Comparison of ENCODE assay signal across 34 cellular contexts in the genomic region with DNA sequence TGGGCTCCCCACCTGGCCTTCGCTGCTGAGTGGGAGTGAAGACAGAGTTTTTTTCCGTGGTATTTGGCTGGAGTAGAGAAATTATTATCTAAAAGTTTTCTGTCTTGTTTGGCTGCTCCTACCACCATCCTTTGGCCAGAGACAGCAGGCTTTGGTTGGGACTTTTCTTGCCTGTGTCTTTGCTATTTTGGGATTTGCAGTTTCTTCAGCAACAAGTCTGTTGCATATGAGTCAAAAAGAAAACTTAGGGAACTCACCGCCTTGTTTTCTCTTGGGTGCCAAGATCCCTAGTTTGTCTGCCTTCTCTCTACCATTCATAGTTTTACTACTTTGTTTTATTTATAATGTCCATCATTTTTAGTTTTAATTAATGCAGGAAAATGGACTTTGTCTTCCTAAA.
"Had no signal": no experiment of that assay in that cellular context is flagged by ENCODE, and none has a peak within 500 bp of the region (broad histone marks: within the 10 kb centered on the region; RNA-seq: fewer than 3 reads in every experiment).

No MANE protein-coding gene starts in this region.

- H3K36me3 ChIP-seq: adrenal gland, esophagus muscularis mucosa had no signal

- H3K4me1 Mint-ChIP-seq: activated CD4-positive, alpha-beta memory T cell treated with anti-CD3 and anti-CD28 coated beads, Interleukin-2, amount 10 ng/mL, durations not matched to agents 7 days and 5 days; activated CD4-positive, alpha-beta T cell treated with anti-CD3 and anti-CD28 coated beads, Interleukin-2, amount 10 ng/mL, durations not matched to agents 7 days and 5 days; activated naive CD4-positive, alpha-beta T cell treated with anti-CD3 and anti-CD28 coated beads, Interleukin-2, amount 50 U/mL, for 24 hours; activated naive CD8-positive, alpha-beta T cell treated with anti-CD3 and anti-CD28 coated beads for 36 hours; activated naive CD8-positive, alpha-beta T cell treated with anti-CD3 and anti-CD28 coated beads, Interleukin-2, amount 50 U/mL, for 24 hours; WTC11 had no signal

- H3K4me1 ChIP-seq: adrenal gland, body of pancreas, esophagus muscularis mucosa had no signal

- H3K4me3 Mint-ChIP-seq: activated CD4-positive, alpha-beta memory T cell treated with anti-CD3 and anti-CD28 coated beads, Interleukin-2, amount 10 ng/mL, durations not matched to agents 7 days and 5 days; activated CD4-positive, alpha-beta T cell treated with anti-CD3 and anti-CD28 coated beads, Interleukin-2, amount 10 ng/mL, durations not matched to agents 7 days and 5 days; activated naive CD4-positive, alpha-beta T cell treated with anti-CD3 and anti-CD28 coated beads for 36 hours; activated naive CD4-positive, alpha-beta T cell treated with anti-CD3 and anti-CD28 coated beads, Interleukin-2, amount 50 U/mL, for 24 hours; activated naive CD8-positive, alpha-beta T cell treated with anti-CD3 and anti-CD28 coated beads for 36 hours; activated naive CD8-positive, alpha-beta T cell treated with anti-CD3 and anti-CD28 coated beads, Interleukin-2, amount 50 U/mL, for 24 hours; activated T-helper 1 cell treated with anti-CD3 and anti-CD28 coated beads, Interleukin-12 subunit alpha, Interleukin-12 subunit beta, Interleukin-2, Interleukin-4 antibody, amounts not matched to agents 30 ng/mL and 10 ng/mL and 1 ng/mL, durations not matched to agents 14 hours and 24 hours and 36 hours; effector memory CD8-positive, alpha-beta T cell; T-helper 1 cell treated with Interleukin-12 subunit alpha and Interleukin-12 subunit beta and Interleukin-4 antibody, amounts not matched to agents 30 μg/mL and 1 μg/mL, for 36 hours; WTC11 had no signal

- FAIRE-seq: colon, frontal cortex, TTC549 had no signal

- H3K36me3 Mint-ChIP-seq: activated naive CD4-positive, alpha-beta T cell treated with anti-CD3 and anti-CD28 coated beads, Interleukin-2, amount 50 U/mL, for 24 hours; activated naive CD8-positive, alpha-beta T cell treated with anti-CD3 and anti-CD28 coated beads for 36 hours had no signal

- H3K9me3 ChIP-seq: adrenal gland, body of pancreas, esophagus muscularis mucosa had no signal

- H3K27ac Mint-ChIP-seq: activated CD4-positive, alpha-beta memory T cell treated with anti-CD3 and anti-CD28 coated beads, Interleukin-2, amount 10 ng/mL, durations not matched to agents 7 days and 5 days; activated CD4-positive, alpha-beta T cell treated with anti-CD3 and anti-CD28 coated beads, Interleukin-2, amount 10 ng/mL, durations not matched to agents 7 days and 5 days; activated naive CD4-positive, alpha-beta T cell treated with anti-CD3 and anti-CD28 coated beads for 36 hours; activated naive CD4-positive, alpha-beta T cell treated with anti-CD3 and anti-CD28 coated beads, Interleukin-2, amount 50 U/mL, for 24 hours; activated naive CD8-positive, alpha-beta T cell treated with anti-CD3 and anti-CD28 coated beads for 36 hours; activated naive CD8-positive, alpha-beta T cell treated with anti-CD3 and anti-CD28 coated beads, Interleukin-2, amount 50 U/mL, for 24 hours; activated T-helper 1 cell treated with anti-CD3 and anti-CD28 coated beads, Interleukin-12 subunit alpha, Interleukin-12 subunit beta, Interleukin-2, Interleukin-4 antibody, amounts not matched to agents 30 ng/mL and 10 ng/mL and 1 ng/mL, durations not matched to agents 14 hours and 24 hours and 36 hours; activated T-helper 2 cell treated with anti-CD3 and anti-CD28 coated beads, Interferon-gamma antibody, Interleukin-2, Interleukin-4, amounts not matched to agents 10 μg/mL and 5 μg/mL and 100 μg/mL, durations not matched to agents 14 hours and 24 hours and 36 hours; effector memory CD8-positive, alpha-beta T cell; T-helper 1 cell treated with Interleukin-12 subunit alpha and Interleukin-12 subunit beta and Interleukin-4 antibody, amounts not matched to agents 30 μg/mL and 1 μg/mL, for 36 hours; WTC11 had no signal

- H3K27me3 Mint-ChIP-seq: activated CD4-positive, alpha-beta memory T cell treated with anti-CD3 and anti-CD28 coated beads, Interleukin-2, amount 10 ng/mL, durations not matched to agents 7 days and 5 days; activated CD4-positive, alpha-beta T cell treated with anti-CD3 and anti-CD28 coated beads, Interleukin-2, amount 10 ng/mL, durations not matched to agents 7 days and 5 days; activated naive CD4-positive, alpha-beta T cell treated with anti-CD3 and anti-CD28 coated beads, Interleukin-2, amount 50 U/mL, for 24 hours; activated naive CD8-positive, alpha-beta T cell treated with anti-CD3 and anti-CD28 coated beads for 36 hours; activated naive CD8-positive, alpha-beta T cell treated with anti-CD3 and anti-CD28 coated beads, Interleukin-2, amount 50 U/mL, for 24 hours; effector memory CD8-positive, alpha-beta T cell had no signal

- H3K4me3 ChIP-seq: adrenal gland, body of pancreas, esophagus muscularis mucosa had no signal

- DNase-seq: activated CD4-positive, alpha-beta memory T cell treated with anti-CD3 and anti-CD28 coated beads, Interleukin-2, amount 10 ng/mL, durations not matched to agents 7 days and 5 days; activated CD4-positive, alpha-beta T cell treated with anti-CD3 and anti-CD28 coated beads for 1 hour; activated CD4-positive, alpha-beta T cell treated with anti-CD3 and anti-CD28 coated beads for 4 hours; activated CD4-positive, alpha-beta T cell treated with anti-CD3 and anti-CD28 coated beads, Interleukin-2, amount 10 ng/mL, durations not matched to agents 7 days and 5 days; activated CD4-positive, alpha-beta T cell treated with anti-CD3 and anti-CD28 coated beads, Interleukin-2, amount 50 U/mL, for 4 hours; activated CD8-positive, alpha-beta memory T cell treated with anti-CD3 and anti-CD28 coated beads, Interleukin-2, amount 50 U/mL, for 48 hours; activated effector memory CD4-positive, alpha-beta T cell treated with anti-CD3 and anti-CD28 coated beads, Interleukin-2, amount 50 U/mL, for 16 hours; activated naive CD4-positive, alpha-beta T cell treated with anti-CD3 and anti-CD28 coated beads for 36 hours; activated naive CD8-positive, alpha-beta T cell treated with anti-CD3 and anti-CD28 coated beads for 36 hours; activated naive CD8-positive, alpha-beta T cell treated with anti-CD3 and anti-CD28 coated beads, Interleukin-2, amount 50 U/mL, for 24 hours; activated T-cell treated with anti-CD3 and anti-CD28 coated beads for 4 hours; activated T-cell treated with anti-CD3 and anti-CD28 coated beads, Interleukin-2, amount 50 U/mL, for 48 hours; adrenal gland; amygdala; aorta; body of pancreas; caudate nucleus; cortex of kidney; dermis blood vessel endothelial cell; effector CD4-positive, alpha-beta T cell; effector memory CD8-positive, alpha-beta T cell; erythroblast; head of caudate nucleus; T-helper 9 cell had no signal

- H3K27me3 ChIP-seq: adrenal gland, body of pancreas, esophagus muscularis mucosa had no signal

- H3K27ac ChIP-seq: adrenal gland, body of pancreas, esophagus muscularis mucosa, VCaP had no signal

- ATAC-seq: activated naive CD8-positive, alpha-beta T cell treated with anti-CD3 and anti-CD28 coated beads, Interleukin-2, amount 50 U/mL, for 24 hours; body of pancreas; effector memory CD8-positive, alpha-beta T cell; WTC11 had no signal
